In genomic region chr19:13057744-13058143, GRCh38 we compare ENCODE assay signal across 11 cellular contexts. TPM values are rescaled to one million over a fixed set of nuclear protein-coding genes. Genes with fewer than 3 reads are reported as not detected.
DNase-seq lines count a peak whose midpoint lies in the region; TF ChIP-seq lines count a peak whose summit lies in the region.
"Had no signal": no experiment of that assay in that cellular context is flagged by ENCODE, and none has a peak within 500 bp of the region (broad histone marks: within the 10 kb centered on the region; RNA-seq: fewer than 3 reads in every experiment).

No MANE protein-coding gene starts in this region.

- BruUV-seq in OCI-LY7 (replicated peaks; lab: Mats Ljungman, UMichigan) = no TSS peak

- H3K9me3 ChIP-seq in adipocyte (ENCODE audit: control insufficient read depth, low read length) (no peaks in the 10 kb centered on the region), mesenchymal stem cell (ENCODE audit: control insufficient read depth, low read length) (no peaks in the 10 kb centered on the region), thyroid gland (no peaks in the 10 kb centered on the region), OCI-LY7 (ENCODE audit: low read length) (no peaks in the 10 kb centered on the region)

- POLR2A ChIA-PET in OCI-LY7 (lab: Charles Lee) = interaction anchor here (0.5 kb wide), 1 partner anchor 26 kb away, joined by 4 read pairs; no protein-coding TSS in a partner anchor

- H3K36me3 ChIP-seq in adipocyte (ENCODE audit: control insufficient read depth, insufficient read depth, low read length, severe bottlenecking) (no peaks in the 10 kb centered on the region), mesenchymal stem cell (ENCODE audit: control insufficient read depth in 1 of 2, insufficient read depth in 2 of 2, low read depth in 1 of 2, low read length in 2 of 2) (peaks cover 0 to 3% of the 10 kb centered on the region in 2 experiments), thyroid gland (no peaks in the 10 kb centered on the region), OCI-LY7 (ENCODE audit: insufficient read depth, low read length) (no peaks in the 10 kb centered on the region)

- H3K27me3 ChIP-seq in adipocyte (replicated peaks; ENCODE audit: control insufficient read depth, insufficient read depth, low read length) (no peaks in the 10 kb centered on the region), mesenchymal stem cell (ENCODE audit: control insufficient read depth in 1 of 2, insufficient read depth in 1 of 2, low read length in 2 of 2) (peaks cover 0 to 11% of the 10 kb centered on the region in 2 experiments), thyroid gland (no peaks in the 10 kb centered on the region)

- H3K9ac ChIP-seq in adipocyte (ENCODE audit: low read length) (peak overlapping the region; percentile 96), mesenchymal stem cell (ENCODE audit: low read length) (peak overlapping the region; percentile 87)

- no peak overlapping the region for H2BK5ac ChIP-seq in mesenchymal stem cell (ENCODE audit: low read depth, low read length, poor library complexity, severe bottlenecking)

- H3K9me2 ChIP-seq in OCI-LY7 (ENCODE audit: insufficient read depth, low read length) = no peaks in the 10 kb centered on the region

- H2AFZ ChIP-seq in mesenchymal stem cell (ENCODE audit: low read depth, low read length) (no peak overlapping the region), OCI-LY7 (ENCODE audit: low read length) (no peak overlapping the region)

- peak overlapping the region; percentile 3 for H2BK15ac ChIP-seq in mesenchymal stem cell (ENCODE audit: low read depth, poor library complexity, severe bottlenecking)

- no peaks in the 10 kb centered on the region for H3K79me1 ChIP-seq in mesenchymal stem cell (replicated peaks; ENCODE audit: low read length, poor library complexity, severe bottlenecking)

- H2BK12ac ChIP-seq in mesenchymal stem cell (ENCODE audit: low read length in 2 of 2) = peak overlapping the region in 1 of 2 experiments; percentile 43

- H4K8ac ChIP-seq in mesenchymal stem cell (ENCODE audit: low read length) = no peak overlapping the region

- H3K14ac ChIP-seq in mesenchymal stem cell (ENCODE audit: low read length in 2 of 2) = no peak overlapping the region

- in situ Hi-C loops in ACHN (cut with HindIII; ENCODE audit: low pct_ligation_motif_present, low pct_unique_long_range_greater_than_20kb, low sequenced_read_pairs) = no loop called here

- CTCF ChIA-PET in OCI-LY7 (lab: Charles Lee; ENCODE audit: unreplicated experiment) = no interaction called here

- peak overlapping the region; percentile 65 for H4K91ac ChIP-seq in mesenchymal stem cell (ENCODE audit: low read length)

- H3K23ac ChIP-seq in mesenchymal stem cell (ENCODE audit: low read length in 2 of 2) = no peak overlapping the region

- no peak for DNase-seq in LNCaP clone FGC (ENCODE audit: low read depth)
- DNase-seq in adipocyte (ENCODE audit: low read depth) = no peak
- peak; percentile 38 for DNase-seq in mesenchymal stem cell
- no peak for DNase-seq in thyroid gland
- no peak for DNase-seq in OCI-LY7 (ENCODE audit: low spot score)
- no peak for DNase-seq in activated CD4-positive, alpha-beta T cell treated with anti-CD3 and anti-CD28 coated beads for 48 hours
- no peak for DNase-seq in ACHN
- DNase-seq: activated T-cell treated with anti-CD3 and anti-CD28 coated beads, Interleukin-2, amount 50 U/mL, for 24 hours; amygdala; NK-92 treated with Interleukin-12 subunit alpha and Interleukin-12 subunit beta, amount 100 ng/mL, for 24 hours; stimulated activated CD4-positive, alpha-beta T cell treated with anti-CD3 and anti-CD28 coated beads, Interleukin-1b, Interleukin-23, amount 100 ng/mL, for 48 hours had no signal

- peak overlapping the region in 1 of 2 experiments; percentile 35 for H3K4ac ChIP-seq in mesenchymal stem cell (ENCODE audit: low read depth in 1 of 2, low read length in 2 of 2)

- 80% methylated on average over 2 of the region's 2 CpGs for WGBS in mesenchymal stem cell
- 44 to 58% methylated on average over 2 of the region's 2 CpGs for WGBS in thyroid gland, 2 donors

- no peaks in the 10 kb centered on the region for H3K79me2 ChIP-seq in OCI-LY7 (ENCODE audit: insufficient read depth, low read depth, low read length)

- TF ChIP-seq CTCF in LNCaP clone FGC (IDR thresholded peaks at IDR 0.05; ENCODE audit: control insufficient read depth, extremely low read depth, insufficient read depth) (no peak), thyroid gland (IDR thresholded peaks at IDR 0.05) (no peak), OCI-LY7 (conservative IDR thresholded peaks at IDR 0.05; ENCODE audit: low read length) (no peak)

- H3K27ac ChIP-seq in mesenchymal stem cell (ENCODE audit: low read length, poor library complexity, severe bottlenecking) (no peak overlapping the region), thyroid gland (peak overlapping the region; percentile 85 to 100 (median 100)), OCI-LY7 (ENCODE audit: low read depth, low read length, poor library complexity, severe bottlenecking) (no peak overlapping the region)

- H3K4me1 ChIP-seq in adipocyte (ENCODE audit: control insufficient read depth, insufficient read depth, low read length) (peaks cover 96% of the 10 kb centered on the region), mesenchymal stem cell (ENCODE audit: control insufficient read depth, insufficient read depth, low read depth, low read length) (peaks cover 71% of the 10 kb centered on the region), thyroid gland (peaks cover 84 to 95% of the 10 kb centered on the region in 2 donors), OCI-LY7 (ENCODE audit: insufficient read depth, low read length, poor library complexity, severe bottlenecking) (peaks cover 19% of the 10 kb centered on the region)

- H3K4me2 ChIP-seq in mesenchymal stem cell (ENCODE audit: low read length, poor library complexity, severe bottlenecking) = no peak overlapping the region
- no peak overlapping the region for H3K4me2 ChIP-seq in OCI-LY7 (ENCODE audit: low read length)

- no peaks in the 10 kb centered on the region for H4K20me1 ChIP-seq in OCI-LY7 (ENCODE audit: insufficient read depth, low read length)

- intact Hi-C loops in thyroid gland (cut with DNase I) = no loop called here
- intact Hi-C loops in OCI-LY7 (cut with micrococcal nuclease; ENCODE audit: unreplicated experiment) = no loop called here

- TF ChIP-seq POLR2A in thyroid gland (IDR thresholded peaks at IDR 0.05) = no peak

- H3K4me3 ChIP-seq in LNCaP clone FGC (ENCODE audit: low read depth, low read length) (0 out of 2 replicates have a peak overlapping the region, but pooled peaks have one; percentile 23), adipocyte (ENCODE audit: low read length) (no peak overlapping the region), mesenchymal stem cell (ENCODE audit: insufficient read depth in 1 of 2, low read depth in 1 of 2, low read length in 2 of 2) (no peak overlapping the region), thyroid gland (replicated peaks in 1 of 3) (no peak overlapping the region), OCI-LY7 (ENCODE audit: low read depth, low read length, poor library complexity, severe bottlenecking) (no peak overlapping the region)

- H2BK120ac ChIP-seq in mesenchymal stem cell (ENCODE audit: low read depth, low read length) = no peak overlapping the region

- H3K18ac ChIP-seq in mesenchymal stem cell (ENCODE audit: low read depth in 1 of 2, low read length in 2 of 2) = peak overlapping the region in 1 of 2 experiments; percentile 55

- H2AK5ac ChIP-seq in mesenchymal stem cell (ENCODE audit: low read length, severe bottlenecking) = peak overlapping the region; percentile 21

RNA-seq across cellular contexts. Expression of gene LYL1, which starts 44.9 kb away (rescaled TPM):
- 0.68 TPM for polyA plus RNA-seq in mesenchymal stem cell (2013, experiment 1 of 2)
- 0.79 TPM for polyA plus RNA-seq in mesenchymal stem cell (2013, experiment 2 of 2)
- total RNA-seq in thyroid gland (10 to 100 TPM in 1 of 4 donors, 1 to 10 TPM in 3; 4.2 to 10.9 (median 7.7) TPM), OCI-LY7 (2022) (70.4 and 72.5 TPM in 2 replicates)
- 66.8 and 75.5 TPM in 2 replicates for total RNA-seq in OCI-LY7 (2014; rRNA removed; shearing (Covaris generic))

RNA-seq across cellular contexts. Expression of gene TRMT1, which starts 58.8 kb away (rescaled TPM):
- 20.0 TPM for polyA plus RNA-seq in mesenchymal stem cell (2013, experiment 1 of 2)
- polyA plus RNA-seq in mesenchymal stem cell (2013, experiment 2 of 2) = 16.9 TPM
- total RNA-seq in thyroid gland (10 to 100 TPM; 23.9 to 31.3 (median 29.1) TPM), OCI-LY7 (2022) (38.2 and 50.4 TPM in 2 replicates)
- total RNA-seq in OCI-LY7 (2014; rRNA removed; shearing (Covaris generic)) = 39.2 and 56.8 TPM in 2 replicates

Comparison
In these comparisons a context has a peak if more than half of its experiments do, and no peak if none do; other contexts are left out.
1. H3K27ac ChIP-seq: peak in thyroid gland (3 of 3); none in mesenchymal stem cell (single experiment) and OCI-LY7 (single experiment).
2. RNA of gene LYL1, which starts 44.9 kb away (total RNA-seq): 66.8 to 75.5 TPM in OCI-LY7; 4.2 to 10.9 TPM in thyroid gland; every median in the first group is over 4 times any median in the second.